In the genomic region with DNA sequence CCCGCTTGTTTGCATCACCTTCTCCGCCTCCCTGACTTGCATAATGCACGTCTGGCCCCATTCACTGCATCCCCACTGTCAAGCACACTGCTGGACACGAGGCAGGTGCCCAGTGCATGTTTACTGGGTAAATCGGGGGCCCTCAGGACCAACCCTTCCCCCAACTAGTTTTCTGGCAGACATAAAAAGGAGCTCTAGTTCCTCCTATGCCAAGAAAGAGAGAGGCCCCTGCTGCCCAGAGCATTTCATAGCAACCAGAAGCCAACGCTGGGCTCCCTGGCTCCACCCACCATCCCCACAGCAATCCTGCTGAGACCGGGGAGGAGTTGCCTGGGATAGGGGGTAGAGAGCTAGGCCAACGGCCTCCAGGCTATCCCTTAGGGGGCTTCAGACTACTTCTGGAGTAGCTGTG, we compare ENCODE assay signal across 13 cellular contexts. TPM values are rescaled to one million over a fixed set of nuclear protein-coding genes. Genes with fewer than 3 reads are reported as not detected.
DNase-seq lines count a peak whose midpoint lies in the region; ATAC-seq and TF ChIP-seq lines count a peak whose summit lies in the region.
"Had no signal": no experiment of that assay in that cellular context is flagged by ENCODE, and none has a peak within 500 bp of the region (broad histone marks: within the 10 kb centered on the region; RNA-seq: fewer than 3 reads in every experiment).

No MANE protein-coding gene starts in this region.

- peaks cover 16% of the 10 kb centered on the region for H3K4me1 Mint-ChIP-seq in neural progenitor cell

- peaks cover 3% of the 10 kb centered on the region for H4K20me1 ChIP-seq in neural progenitor cell (ENCODE audit: low read depth)

- peak; percentile 56 for DNase-seq in Ammon's horn (ENCODE audit: low spot score)
- DNase-seq in SK-N-MC (ENCODE audit: low read depth, low spot score) = peak; percentile 16
- peak in 26 of 42 donors; percentile 13 to 76 (median 47) for DNase-seq in head of caudate nucleus
- peak; percentile 81 for DNase-seq in neural progenitor cell (ENCODE audit: low spot score)
- no peak for DNase-seq in DMS153 treated with DMSO at 0.1 percent for 48 hours (lab: John Stamatoyannopoulos, UW; ENCODE audit: unreplicated experiment)
- DNase-seq in activated naive CD4-positive, alpha-beta T cell treated with anti-CD3 and anti-CD28 coated beads, Interleukin-2, amount 50 U/mL, for 72 hours (ENCODE audit: low spot score in 2 of 2) = no peak
- no peak for DNase-seq in NCI-H1092 treated with DMSO at 0.1 percent for 48 hours (lab: John Stamatoyannopoulos, UW)
- DNase-seq: naive B cell, NCI-H446, T-cell had no signal

- H3K36me3 Mint-ChIP-seq in neural progenitor cell = peaks cover 6% of the 10 kb centered on the region
- peaks cover 0 to 12% of the 10 kb centered on the region in 2 donors for H3K36me3 Mint-ChIP-seq in activated naive CD4-positive, alpha-beta T cell treated with anti-CD3 and anti-CD28 coated beads, Interleukin-2, amount 50 U/mL, for 72 hours
- H3K36me3 Mint-ChIP-seq: naive B cell had no signal

- peak overlapping the region; percentile 75 for H3K27ac Mint-ChIP-seq in neural progenitor cell
- H3K27ac Mint-ChIP-seq in activated naive CD4-positive, alpha-beta T cell treated with anti-CD3 and anti-CD28 coated beads, Interleukin-2, amount 50 U/mL, for 72 hours = no peak overlapping the region
- H3K27ac Mint-ChIP-seq: naive B cell, T-cell had no signal

- H3K79me2 ChIP-seq in neural progenitor cell (ENCODE audit: low read depth) = no peaks in the 10 kb centered on the region

- H3K27me3 Mint-ChIP-seq in neural progenitor cell (ENCODE audit: insufficient read depth, low read depth) = peaks cover 2% of the 10 kb centered on the region
- H3K27me3 Mint-ChIP-seq: naive B cell, T-cell had no signal

- H3K9me3 ChIP-seq in SK-N-MC (ENCODE audit: low read depth, low read length) = no peaks in the 10 kb centered on the region
- H3K9me3 ChIP-seq in neural progenitor cell (ENCODE audit: low read depth) = no peaks in the 10 kb centered on the region
- H3K9me3 ChIP-seq: BLaER1, vagina had no signal

- no peaks in the 10 kb centered on the region for H3K9me3 Mint-ChIP-seq in neural progenitor cell
- no peaks in the 10 kb centered on the region for H3K9me3 Mint-ChIP-seq in activated naive CD4-positive, alpha-beta T cell treated with anti-CD3 and anti-CD28 coated beads, Interleukin-2, amount 50 U/mL, for 72 hours
- H3K9me3 Mint-ChIP-seq: naive B cell, T-cell had no signal

- H3K4me3 Mint-ChIP-seq in neural progenitor cell = no peak overlapping the region
- H3K4me3 Mint-ChIP-seq: naive B cell, T-cell had no signal

- H3K9ac ChIP-seq in SK-N-MC (ENCODE audit: insufficient read length) (peak overlapping the region; percentile 59), neural progenitor cell (no peak overlapping the region)
- H3K9ac ChIP-seq: BLaER1 had no signal

- peak overlapping the region; percentile 49 for H3K4me2 ChIP-seq in neural progenitor cell
- H3K4me2 ChIP-seq: BLaER1 had no signal

- peak; percentile 28 for TF ChIP-seq CTCF in neural progenitor cell (IDR thresholded peaks at IDR 0.05)

- no peak for ATAC-seq in GM21529 (IDR thresholded peaks at IDR 0.05; ENCODE audit: unreplicated experiment)
- ATAC-seq in activated naive CD4-positive, alpha-beta T cell treated with anti-CD3 and anti-CD28 coated beads, Interleukin-2, amount 50 U/mL, for 72 hours = no peak
- ATAC-seq: T-cell had no signal

- H3K4me1 ChIP-seq in neural progenitor cell = peaks cover 4% of the 10 kb centered on the region
- H3K4me1 ChIP-seq: BLaER1, vagina had no signal

- no peaks in the 10 kb centered on the region for H3K27me3 ChIP-seq in neural progenitor cell
- H3K27me3 ChIP-seq: BLaER1, vagina had no signal

- peak overlapping the region; percentile 59 for H3K4me3 ChIP-seq in SK-N-MC
- H3K4me3 ChIP-seq in neural progenitor cell = no peak overlapping the region
- H3K4me3 ChIP-seq: BLaER1, vagina had no signal

- H3K36me3 ChIP-seq in SK-N-MC (ENCODE audit: insufficient read depth, low read length) (peaks cover 34% of the 10 kb centered on the region), neural progenitor cell (no peaks in the 10 kb centered on the region)

- peaks cover 2% of the 10 kb centered on the region for H3F3A ChIP-seq in neural progenitor cell (ENCODE audit: low read depth)

- intact Hi-C loops in head of caudate nucleus (cut with DNase I) = no loop called here

- H2AFZ ChIP-seq in neural progenitor cell (replicated peaks) = no peak overlapping the region

- H3K27ac ChIP-seq in SK-N-MC (peak overlapping the region; percentile 65), neural progenitor cell (no peak overlapping the region)
- H3K27ac ChIP-seq: BLaER1, vagina had no signal

RNA-seq across cellular contexts. Expression of a gene that starts 23.2 kb away (rescaled TPM):
- total RNA-seq in neural progenitor cell (ENCODE audit: low replicate concordance) = 24.9 and 30.5 TPM in 2 replicates
- 10 to 100 TPM; 30.2 to 38.5 TPM for total RNA-seq in activated naive CD4-positive, alpha-beta T cell treated with anti-CD3 and anti-CD28 coated beads, Interleukin-2, amount 50 U/mL, for 72 hours

RNA-seq across cellular contexts. Expression of a gene that starts 23.9 kb away (rescaled TPM):
- 0.28 TPM in 1 of 2 replicates, not detected in the other for total RNA-seq in neural progenitor cell (ENCODE audit: low replicate concordance)
- under 1 TPM in 1 of 2 donors, not detected in 1; 0.39 TPM for total RNA-seq in activated naive CD4-positive, alpha-beta T cell treated with anti-CD3 and anti-CD28 coated beads, Interleukin-2, amount 50 U/mL, for 72 hours

RNA-seq across cellular contexts. Expression of a gene that starts 39.9 kb away (rescaled TPM):
- 4.1 and 4.4 TPM in 2 replicates for total RNA-seq in neural progenitor cell (ENCODE audit: low replicate concordance)
- total RNA-seq in activated naive CD4-positive, alpha-beta T cell treated with anti-CD3 and anti-CD28 coated beads, Interleukin-2, amount 50 U/mL, for 72 hours = 10 to 100 TPM; 10.1 to 15.9 TPM

Comparison
In these comparisons a context has a peak if more than half of its experiments do, and no peak if none do; other contexts are left out.
1. DNase-seq: peak in Ammon's horn (single experiment), SK-N-MC (single experiment), head of caudate nucleus (26 of 42) and neural progenitor cell (single experiment); none in DMS153 treated with DMSO at 0.1 percent for 48 hours (single experiment), activated naive CD4-positive, alpha-beta T cell treated with anti-CD3 and anti-CD28 coated beads, Interleukin-2, amount 50 U/mL, for 72 hours (0 of 2) and NCI-H1092 treated with DMSO at 0.1 percent for 48 hours (single experiment).